Comparison of ENCODE assay signal across 9 cellular contexts in the genomic region with DNA sequence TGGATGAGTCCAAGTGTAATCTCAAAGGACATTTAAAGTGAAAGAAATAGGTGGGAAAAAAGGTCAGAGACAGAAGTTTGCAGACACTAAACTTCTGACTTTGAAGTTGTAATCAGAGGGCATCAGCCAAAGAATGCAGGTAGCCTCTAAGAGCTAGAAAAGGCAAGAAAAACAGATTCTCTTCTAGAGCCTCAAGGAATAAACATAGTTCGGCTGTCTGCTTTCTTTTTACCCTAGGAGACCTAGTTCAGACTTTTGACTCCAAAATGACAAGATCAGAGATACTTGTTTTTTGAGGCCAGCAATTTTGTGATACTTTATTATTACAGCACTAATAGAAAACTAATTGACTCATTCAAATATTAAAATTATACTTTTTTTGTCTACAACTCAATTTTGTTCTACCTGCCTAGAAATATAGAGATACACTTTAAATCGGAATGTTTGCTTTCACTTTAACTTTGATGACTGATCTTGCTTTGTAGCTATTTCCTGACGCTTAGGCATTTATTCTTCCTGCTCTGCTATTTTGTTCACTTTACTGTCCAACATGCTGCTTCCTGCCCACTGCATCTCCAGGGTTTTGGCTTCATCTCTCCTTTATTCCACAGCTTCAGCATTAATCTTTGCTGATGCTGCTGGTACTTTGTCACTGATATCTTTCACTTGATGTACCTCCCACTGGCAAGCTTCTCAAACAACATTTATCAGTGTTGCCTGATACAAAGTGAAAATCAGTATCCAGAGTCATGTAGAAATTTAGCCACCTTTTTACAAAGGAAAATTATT.
DNase-seq lines count a peak whose midpoint lies in the region; ATAC-seq and TF ChIP-seq lines count a peak whose summit lies in the region.
"Had no signal": no experiment of that assay in that cellular context is flagged by ENCODE, and none has a peak within 500 bp of the region (broad histone marks: within the 10 kb centered on the region; RNA-seq: fewer than 3 reads in every experiment).

No MANE protein-coding gene starts in this region.

- no peaks in the 10 kb centered on the region for H3K36me3 ChIP-seq in CD4-positive, alpha-beta memory T cell (ENCODE audit: insufficient read depth, low read length)
- no peaks in the 10 kb centered on the region for H3K36me3 ChIP-seq in Karpas-422 (ENCODE audit: insufficient read depth, low read length)

- peak overlapping the region; percentile 22 for H3K27ac ChIP-seq in CD4-positive, alpha-beta memory T cell (ENCODE audit: low read depth, low read length)
- peak overlapping the region; percentile 62 for H3K27ac ChIP-seq in VCaP
- H3K27ac ChIP-seq in Karpas-422 (ENCODE audit: low read length), result no peak overlapping the region

- peak overlapping the region; percentile 19 to 94 (median 62) for H3K27ac Mint-ChIP-seq in CD4-positive, alpha-beta memory T cell

- H3K4me2 ChIP-seq in Karpas-422 (ENCODE audit: low read depth, low read length, poor library complexity, severe bottlenecking), result no peak overlapping the region

- H3K27me3 ChIP-seq in CD4-positive, alpha-beta memory T cell (ENCODE audit: insufficient read depth, low read length), result no peaks in the 10 kb centered on the region
- no peaks in the 10 kb centered on the region for H3K27me3 ChIP-seq in Karpas-422 (ENCODE audit: low read length)

- peaks cover 19% of the 10 kb centered on the region for H3K4me1 ChIP-seq in CD4-positive, alpha-beta memory T cell (ENCODE audit: insufficient read depth, low read length)
- H3K4me1 ChIP-seq in Karpas-422 (ENCODE audit: low read length), result no peaks in the 10 kb centered on the region

- peaks cover 0 to 5% (median 0%) of the 10 kb centered on the region in 8 donors for H3K9me3 Mint-ChIP-seq in CD4-positive, alpha-beta memory T cell

- DNase-seq in CD4-positive, alpha-beta memory T cell, result peak in 1 of 5 donors; percentile 7
- DNase-seq in iris pigment epithelial cell (ENCODE audit: low read depth), result peak; percentile 36
- no peak for DNase-seq in LoVo (ENCODE audit: low spot score)
- DNase-seq in NCI-H774 (lab: John Stamatoyannopoulos, UW), result no peak
- DNase-seq in NCI-H2171 treated with DMSO at 0.1 percent for 48 hours (lab: John Stamatoyannopoulos, UW), result no peak
- no peak for DNase-seq in Karpas-422
- DNase-seq: small intestine had no signal

- no peak for TF ChIP-seq CTCF in VCaP (conservative IDR thresholded peaks at IDR 0.05)

- H3K9me2 ChIP-seq in Karpas-422 (replicated peaks; ENCODE audit: insufficient read depth, low read length), result no peaks in the 10 kb centered on the region

- H2AFZ ChIP-seq in Karpas-422 (ENCODE audit: low read length), result no peak overlapping the region

- no peaks in the 10 kb centered on the region for H3K79me2 ChIP-seq in Karpas-422 (ENCODE audit: low read length)

- H3K27me3 Mint-ChIP-seq in CD4-positive, alpha-beta memory T cell, result no peaks in the 10 kb centered on the region

- H3K4me3 Mint-ChIP-seq in CD4-positive, alpha-beta memory T cell, result peak overlapping the region; percentile 81 to 93 (median 89)

- intact Hi-C loops in CD4-positive, alpha-beta memory T cell (cut with micrococcal nuclease), result loop anchor here (10.0 kb wide), 1 partner anchor 271 kb away; a partner anchor contains a TSS

- no peaks in the 10 kb centered on the region for H3K36me3 Mint-ChIP-seq in CD4-positive, alpha-beta memory T cell

- POLR2A ChIA-PET in CD4-positive, alpha-beta memory T cell (lab: Charles Lee; ENCODE audit: partially characterized antibody), result no interaction called here

- H3K4me3 ChIP-seq in CD4-positive, alpha-beta memory T cell (ENCODE audit: low read length in 2 of 2), result peak overlapping the region in 1 of 2 donors; percentile 13
- no peak overlapping the region for H3K4me3 ChIP-seq in Karpas-422 (ENCODE audit: low read length)

- no peaks in the 10 kb centered on the region for H3K9me3 ChIP-seq in CD4-positive, alpha-beta memory T cell (ENCODE audit: control insufficient read depth in 1 of 2, low read length in 2 of 2)
- H3K9me3 ChIP-seq in Karpas-422 (ENCODE audit: low read length), result peaks cover 20% of the 10 kb centered on the region; the same call in 1 of the 2 replicates

- H3K4me1 Mint-ChIP-seq in CD4-positive, alpha-beta memory T cell, result peaks cover 17 to 37% (median 24%) of the 10 kb centered on the region in 4 donors

- CTCF ChIA-PET in CD4-positive, alpha-beta memory T cell (lab: Charles Lee; ENCODE audit: partially characterized antibody), result no interaction called here

- H3K9ac ChIP-seq in Karpas-422 (ENCODE audit: low read length), result no peak overlapping the region

- peak; percentile 50 for ATAC-seq in GM21717 (IDR thresholded peaks at IDR 0.05; ENCODE audit: unreplicated experiment)

- no peaks in the 10 kb centered on the region for H4K20me1 ChIP-seq in Karpas-422 (ENCODE audit: insufficient read depth, low read depth, low read length)
